31 cellular contexts compared by ENCODE assay signal in the genomic region with DNA sequence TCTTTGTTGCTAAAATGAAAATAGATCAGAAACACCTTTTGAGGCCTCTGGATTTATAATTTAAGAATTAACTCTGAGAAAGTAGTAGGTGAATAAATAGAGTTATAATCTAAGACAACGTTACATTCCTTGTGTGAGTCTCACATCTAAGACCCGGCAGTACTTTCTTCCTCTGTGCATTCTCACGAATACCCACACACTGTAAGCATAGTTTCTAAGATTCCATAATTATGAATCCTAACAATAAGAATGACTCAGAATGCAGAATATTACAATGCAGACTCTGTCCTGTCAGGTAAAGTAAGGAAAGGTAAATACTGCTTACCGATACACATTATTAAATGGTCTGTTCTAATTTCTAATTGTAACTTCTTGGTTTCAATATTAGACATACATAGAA.
DNase-seq lines count a peak whose midpoint lies in the region; ATAC-seq and TF ChIP-seq lines count a peak whose summit lies in the region.
"Had no signal": no experiment of that assay in that cellular context is flagged by ENCODE, and none has a peak within 500 bp of the region (broad histone marks: within the 10 kb centered on the region; RNA-seq: fewer than 3 reads in every experiment).

No MANE protein-coding gene starts in this region.

- no peaks in the 10 kb centered on the region for H3K79me2 ChIP-seq in mammary epithelial cell (ENCODE audit: insufficient read depth, low read length)
- no peaks in the 10 kb centered on the region for H3K79me2 ChIP-seq in PC-3 (ENCODE audit: low read length)

- H3K9ac ChIP-seq in mammary epithelial cell (ENCODE audit: insufficient read depth, low read length): no peak overlapping the region
- H3K9ac ChIP-seq in PC-3 (ENCODE audit: low read length): no peak overlapping the region
- H3K9ac ChIP-seq: BLaER1; BLaER1 treated with 17β-estradiol and CSF1 and Interleukin-3, amounts not matched to agents 10 nM and 100 nM had no signal

- in situ Hi-C loops in mammary epithelial cell (cut with MboI; ENCODE audit: low sequenced_read_pairs in 2 of 2): no loop called here

- no peak for TF ChIP-seq EP300 in tibial nerve (IDR thresholded peaks at IDR 0.05)

- BruUV-seq in mammary epithelial cell (replicated peaks; lab: Mats Ljungman, UMichigan) (no TSS peak), PC-3 (replicated peaks; lab: Mats Ljungman, UMichigan) (no TSS peak)

- peak overlapping the region; percentile 41 for H3K4me2 ChIP-seq in mammary epithelial cell (ENCODE audit: insufficient read depth, low read depth, low read length)
- H3K4me2 ChIP-seq in PC-3 (ENCODE audit: low read length): no peak overlapping the region
- H3K4me2 ChIP-seq: A549; BLaER1; BLaER1 treated with 17β-estradiol and CSF1 and Interleukin-3, amounts not matched to agents 10 nM and 100 nM had no signal

- H2AFZ ChIP-seq in mammary epithelial cell (ENCODE audit: low read depth, low read length) (no peak overlapping the region), PC-3 (ENCODE audit: low read length) (no peak overlapping the region)

- H3K4me1 ChIP-seq in mammary epithelial cell (ENCODE audit: insufficient read depth, low read length) (no peaks in the 10 kb centered on the region), breast epithelium (no peaks in the 10 kb centered on the region), PC-3 (ENCODE audit: insufficient read depth, low read length) (no peaks in the 10 kb centered on the region), foreskin keratinocyte (peaks cover 11% of the 10 kb centered on the region), tibial nerve (no peaks in the 10 kb centered on the region)
- H3K4me1 ChIP-seq: A549; BE2C; BLaER1; BLaER1 treated with 17β-estradiol and CSF1 and Interleukin-3, amounts not matched to agents 10 nM and 100 nM; Caco-2 had no signal

- H3K4me3 ChIP-seq in mammary epithelial cell (replicated peaks in 1 of 3; ENCODE audit: insufficient read depth in 1 of 3, low read depth in 2 of 3, low read length in 3 of 3): no peak overlapping the region
- no peak overlapping the region for H3K4me3 ChIP-seq in breast epithelium
- H3K4me3 ChIP-seq in PC-3 (ENCODE audit: low read length): no peak overlapping the region
- H3K4me3 ChIP-seq in tibial nerve: no peak overlapping the region
- H3K4me3 ChIP-seq: A549; BLaER1; BLaER1 treated with 17β-estradiol and CSF1 and Interleukin-3, amounts not matched to agents 10 nM and 100 nM had no signal

- DNase-seq in mammary epithelial cell (peak; percentile 40), breast epithelium (ENCODE audit: low spot score in 2 of 2) (no peak), PC-3 (peak; percentile 1), foreskin keratinocyte (peak; percentile 58 to 69), tibial nerve (ENCODE audit: low spot score in 2 of 2) (no peak)
- DNase-seq: 8988T; ACHN; AML-193; BE2C; C1 segment of cervical spinal cord; Caco-2; Calu3; CD4-positive, alpha-beta memory T cell; CD4-positive, alpha-beta T cell; CD4-positive, CD25-positive, alpha-beta regulatory T cell; CD8-positive, alpha-beta memory T cell; CD8-positive, alpha-beta T cell; COR-L47; DMS 273 treated with DMSO at 0.1 percent for 48 hours; DMS153; DMS53; DMS79; DMS79 treated with DMSO at 0.1 percent for 48 hours; DND-41; EL had no signal

- no peaks in the 10 kb centered on the region for H3F3A ChIP-seq in PC-3 (ENCODE audit: low read length, unreplicated experiment)

- peak overlapping the region; percentile 27 for H3K27ac ChIP-seq in mammary epithelial cell (ENCODE audit: insufficient read depth, low read depth, low read length)
- H3K27ac ChIP-seq in breast epithelium: no peak overlapping the region
- no peak overlapping the region for H3K27ac ChIP-seq in PC-3 (ENCODE audit: low read length)
- H3K27ac ChIP-seq in foreskin keratinocyte: peak overlapping the region; percentile 9
- H3K27ac ChIP-seq in tibial nerve: no peak overlapping the region
- H3K27ac ChIP-seq: 22Rv1; A549; BLaER1; BLaER1 treated with 17β-estradiol and CSF1 and Interleukin-3, amounts not matched to agents 10 nM and 100 nM; C4-2B had no signal

- 32% methylated on average over 4 of the region's 4 CpGs for WGBS in mammary epithelial cell (ENCODE audit: low coverage, missing lambda C conversion rate)
- WGBS in tibial nerve, 2 donors: 80 to 84% methylated on average over 4 of the region's 4 CpGs

- intact Hi-C loops in mammary epithelial cell (cut with micrococcal nuclease) (loop anchor here (10.0 kb wide), 2 partner anchors 60 to 120 kb away; no protein-coding TSS in a partner anchor), breast epithelium (cut with DNase I; ENCODE audit: low total_unique reads) (no loop called here), PC-3 (cut with micrococcal nuclease) (no loop called here)

- H3K9me3 ChIP-seq in mammary epithelial cell (replicated peaks; ENCODE audit: insufficient read depth, low read length) (peaks cover 6% of the 10 kb centered on the region), breast epithelium (peaks cover 3 to 9% of the 10 kb centered on the region in 2 donors), PC-3 (ENCODE audit: low read length) (peaks cover 19% of the 10 kb centered on the region; the same call in 1 of the 2 replicates), tibial nerve (peaks cover 0 to 3% (median 0%) of the 10 kb centered on the region in 4 donors)
- H3K9me3 ChIP-seq: A549, BE2C, Caco-2 had no signal

- H3K9me2 ChIP-seq in PC-3 (replicated peaks; ENCODE audit: low read length): no peaks in the 10 kb centered on the region

- CTCF ChIA-PET in mammary epithelial cell (lab: Charles Lee; ENCODE audit: low non-redundant PET) (no interaction called here), PC-3 (lab: Charles Lee) (no interaction called here)

- dilution Hi-C loops in mammary epithelial cell (cut with HindIII; ENCODE audit: low sequenced_read_pairs): no loop called here

- ATAC-seq in PC-3 (no peak), foreskin keratinocyte (peak; percentile 97), GM21390 (IDR thresholded peaks at IDR 0.05; ENCODE audit: unreplicated experiment) (no peak)
- ATAC-seq: A549; CD8-positive, alpha-beta T cell had no signal

- no peak for TF ChIP-seq POLR2A in breast epithelium (IDR thresholded peaks at IDR 0.05)
- no peak for TF ChIP-seq POLR2A in tibial nerve (IDR thresholded peaks at IDR 0.05)

- POLR2A ChIA-PET in PC-3 (lab: Charles Lee; ENCODE audit: unreplicated experiment): no interaction called here

- H3K36me3 ChIP-seq in mammary epithelial cell (ENCODE audit: insufficient read depth, low read length) (no peaks in the 10 kb centered on the region), breast epithelium (no peaks in the 10 kb centered on the region), PC-3 (ENCODE audit: low read depth, low read length) (no peaks in the 10 kb centered on the region), tibial nerve (no peaks in the 10 kb centered on the region)
- H3K36me3 ChIP-seq: BE2C; BLaER1; BLaER1 treated with 17β-estradiol and CSF1 and Interleukin-3, amounts not matched to agents 10 nM and 100 nM had no signal

- H4K20me1 ChIP-seq in mammary epithelial cell (ENCODE audit: insufficient read depth, low read length): no peaks in the 10 kb centered on the region
- no peaks in the 10 kb centered on the region for H4K20me1 ChIP-seq in PC-3 (ENCODE audit: low read length)
- H4K20me1 ChIP-seq: BLaER1; BLaER1 treated with 17β-estradiol and CSF1 and Interleukin-3, amounts not matched to agents 10 nM and 100 nM had no signal

- H3K27me3 ChIP-seq in mammary epithelial cell (ENCODE audit: insufficient read depth, low read length): no peaks in the 10 kb centered on the region
- H3K27me3 ChIP-seq in breast epithelium: no peaks in the 10 kb centered on the region
- no peaks in the 10 kb centered on the region for H3K27me3 ChIP-seq in PC-3 (ENCODE audit: low read length)
- H3K27me3 ChIP-seq in foreskin keratinocyte: no peaks in the 10 kb centered on the region
- no peaks in the 10 kb centered on the region for H3K27me3 ChIP-seq in tibial nerve
- H3K27me3 ChIP-seq: BE2C; BLaER1; BLaER1 treated with 17β-estradiol and CSF1 and Interleukin-3, amounts not matched to agents 10 nM and 100 nM had no signal

- TF ChIP-seq CTCF in mammary epithelial cell (conservative IDR thresholded peaks at IDR 0.05 in 1 of 2, IDR thresholded peaks at IDR 0.05 in 1 of 2; ENCODE audit: extremely low read depth in 1 of 2, insufficient read depth in 1 of 2, low read depth in 1 of 2, low read length in 2 of 2) (no peak), breast epithelium (IDR thresholded peaks at IDR 0.05) (no peak), PC-3 (conservative IDR thresholded peaks at IDR 0.05; ENCODE audit: low read depth, low read length) (no peak), foreskin keratinocyte (conservative IDR thresholded peaks at IDR 0.05) (no peak), tibial nerve (IDR thresholded peaks at IDR 0.05) (no peak)

Comparison
In these comparisons a context has a peak if more than half of its experiments do, and no peak if none do; other contexts are left out.
1. DNase-seq: peak in mammary epithelial cell (single experiment), PC-3 (single experiment) and foreskin keratinocyte (2 of 2); none in breast epithelium (0 of 2) and tibial nerve (0 of 2).
2. H3K27ac ChIP-seq: peak in mammary epithelial cell (single experiment) and foreskin keratinocyte (single experiment); none in breast epithelium (0 of 2), PC-3 (single experiment) and tibial nerve (0 of 4).